8 cellular contexts compared by ENCODE assay signal in the genomic region with DNA sequence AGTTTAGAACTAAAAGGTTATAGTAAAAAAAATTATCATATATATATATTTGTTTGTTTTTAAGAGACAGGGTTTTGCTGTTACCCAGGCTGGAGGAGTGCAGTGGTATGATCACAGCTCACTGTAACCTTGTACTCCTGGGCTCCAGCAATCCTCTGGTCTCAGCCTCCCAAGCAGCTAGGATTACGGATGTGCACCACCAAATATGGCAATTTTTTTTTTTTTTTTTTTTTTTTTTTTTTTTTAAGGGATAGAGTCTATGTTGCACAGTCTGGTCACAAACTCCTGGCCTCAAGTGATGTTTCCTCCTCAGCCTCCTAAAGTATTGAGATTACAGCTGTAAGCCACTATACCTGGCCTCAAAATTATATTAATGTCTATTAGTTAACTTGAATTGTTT.
"Had no signal": no experiment of that assay in that cellular context is flagged by ENCODE, and none has a peak within 500 bp of the region (broad histone marks: within the 10 kb centered on the region; RNA-seq: fewer than 3 reads in every experiment).

No MANE protein-coding gene starts in this region.

- H3K27ac ChIP-seq: HL-60, KMS-11 had no signal

- H3K9me3 Mint-ChIP-seq: H9, IgD-negative memory B cell had no signal

- H3K4me2 ChIP-seq: KMS-11 had no signal

- H3K9ac ChIP-seq: KMS-11 had no signal

- FAIRE-seq: H54 had no signal

- DNase-seq: GOT3, H9, HCEC 1CT, KBM-7 had no signal

- H3K27me3 Mint-ChIP-seq: IgD-negative memory B cell had no signal

- H3K4me3 Mint-ChIP-seq: IgD-negative memory B cell had no signal
